ENCODE assay signal across 25 cellular contexts in genomic region chr3:37542286-37542685, GRCh38.
A peak's percentile ranks its signal among the peaks of the same experiment; 100 is the strongest.
DNase-seq lines count a peak whose midpoint lies in the region; ATAC-seq, FAIRE-seq and TF ChIP-seq lines count a peak whose summit lies in the region.
"Had no signal": no experiment of that assay in that cellular context is flagged by ENCODE, and none has a peak within 500 bp of the region (broad histone marks: within the 10 kb centered on the region; RNA-seq: fewer than 3 reads in every experiment).

No MANE protein-coding gene starts in this region.

- DNase-seq in heart right ventricle (no peak), left cardiac atrium (no peak), GOT3 (lab: John Stamatoyannopoulos, UW) (no peak), dermis blood vessel endothelial cell (no peak)
- DNase-seq: 8988T; ACHN; AML-193; BE2C; CD4-positive, alpha-beta T cell; CD8-positive, alpha-beta memory T cell; DMS 273 treated with DMSO at 0.1 percent for 48 hours; DMS79; EL; GDM1; GM23248; H9 had no signal

- TF ChIP-seq CTCF in heart right ventricle (IDR thresholded peaks at IDR 0.05) (no peak), VCaP (conservative IDR thresholded peaks at IDR 0.05) (no peak)

- H3K4me3 ChIP-seq in heart right ventricle (no peak overlapping the region), skeletal muscle tissue (ENCODE audit: low read length in 3 of 3) (no peak overlapping the region)
- H3K4me3 ChIP-seq: A549; BLaER1 treated with 17β-estradiol and CSF1 and Interleukin-3, amounts not matched to agents 10 nM and 100 nM; GM12878; GM23248 had no signal

- H3K9ac ChIP-seq in skeletal muscle tissue (ENCODE audit: low read depth in 1 of 3, low read length in 3 of 3) = no peak overlapping the region
- H3K9ac ChIP-seq: BLaER1 treated with 17β-estradiol and CSF1 and Interleukin-3, amounts not matched to agents 10 nM and 100 nM; GM23248 had no signal

- 54 to 68% methylated on average over 4 of the region's 4 CpGs for WGBS in heart right ventricle, 2 donors

- peak; percentile 79 for FAIRE-seq in endometrium (lab: Jason Lieb, UNC)
- FAIRE-seq: A549, D721Med, GM12878, GM19239 had no signal

- H3K4me1 ChIP-seq in heart right ventricle (peaks cover 8 to 93% (median 65%) of the 10 kb centered on the region in 9 donors), skeletal muscle tissue (ENCODE audit: control insufficient read depth in 3 of 3, insufficient read depth in 3 of 3, low read length in 3 of 3) (peaks cover 32 to 65% (median 48%) of the 10 kb centered on the region in 3 donors)
- H3K4me1 ChIP-seq: A549 had no signal

- H3K27ac ChIP-seq in heart right ventricle (peak overlapping the region in 6 of 10 donors; percentile 38 to 67 (median 48)), VCaP (peak overlapping the region; percentile 65), skeletal muscle tissue (ENCODE audit: low read depth, low read length) (peak overlapping the region; percentile 73)
- H3K27ac ChIP-seq: A549; BLaER1 treated with 17β-estradiol and CSF1 and Interleukin-3, amounts not matched to agents 10 nM and 100 nM; GM23248 had no signal

- peaks cover 0 to 90% (median 19%) of the 10 kb centered on the region in 9 donors for H3K36me3 ChIP-seq in heart right ventricle
- H3K36me3 ChIP-seq in skeletal muscle tissue (ENCODE audit: control insufficient read depth in 3 of 3, insufficient read depth in 3 of 3, low read length in 3 of 3) = peaks cover 0 to 3% (median 0%) of the 10 kb centered on the region in 3 donors
- H3K36me3 ChIP-seq: BE2C had no signal

- H3K9me3 ChIP-seq in heart right ventricle (no peaks in the 10 kb centered on the region), skeletal muscle tissue (ENCODE audit: control insufficient read depth in 3 of 3, low read length in 3 of 3) (no peaks in the 10 kb centered on the region)
- H3K9me3 ChIP-seq: A549; BE2C; BLaER1 treated with 17β-estradiol and CSF1 and Interleukin-3, amounts not matched to agents 10 nM and 100 nM had no signal

- ATAC-seq in heart right ventricle (peak in 1 of 8 donors; percentile 8), left cardiac atrium (no peak)
- ATAC-seq: A549, GM12878, HCT116 had no signal

- H3K27me3 ChIP-seq in heart right ventricle (no peaks in the 10 kb centered on the region), skeletal muscle tissue (ENCODE audit: control insufficient read depth in 3 of 3, insufficient read depth in 3 of 3, low read length in 3 of 3) (no peaks in the 10 kb centered on the region)
- H3K27me3 ChIP-seq: BE2C; BLaER1 treated with 17β-estradiol and CSF1 and Interleukin-3, amounts not matched to agents 10 nM and 100 nM had no signal

- intact Hi-C loops in heart right ventricle (cut with DNase I) (no loop called here), left cardiac atrium (cut with DNase I) (no loop called here)
